Comparison of ENCODE assay signal across 27 cellular contexts in genomic region chr5:9515451-9515850, GRCh38. TPM values are rescaled to one million over a fixed set of nuclear protein-coding genes. Genes with fewer than 3 reads are reported as not detected.
"Had no signal": no experiment of that assay in that cellular context is flagged by ENCODE, and none has a peak within 500 bp of the region (broad histone marks: within the 10 kb centered on the region; RNA-seq: fewer than 3 reads in every experiment).

No MANE protein-coding gene starts in this region.

- H3K4me3 ChIP-seq: ascending aorta, body of pancreas, MG63, Peyer's patch had no signal

- H3K36me3 Mint-ChIP-seq: activated naive CD4-positive, alpha-beta T cell treated with anti-CD3 and anti-CD28 coated beads, Interleukin-2, amount 50 U/mL, for 72 hours; T-cell had no signal

- H3K4me1 Mint-ChIP-seq: activated naive CD8-positive, alpha-beta T cell treated with anti-CD3 and anti-CD28 coated beads, Interleukin-2, amount 50 U/mL, for 24 hours; T-cell had no signal

- H3K27ac Mint-ChIP-seq: activated CD8-positive, alpha-beta T cell treated with anti-CD3 and anti-CD28 coated beads, Interleukin-2, amount 10 ng/mL, durations not matched to agents 7 days and 5 days; activated naive CD4-positive, alpha-beta T cell treated with anti-CD3 and anti-CD28 coated beads, Interleukin-2, amount 50 U/mL, for 72 hours; activated naive CD8-positive, alpha-beta T cell treated with anti-CD3 and anti-CD28 coated beads, Interleukin-2, amount 50 U/mL, for 24 hours; activated T-cell treated with anti-CD3 and anti-CD28 coated beads, Interleukin-2, amount 50 U/mL, for 24 hours; activated T-helper 1 cell treated with anti-CD3 and anti-CD28 coated beads, Interleukin-12 subunit alpha, Interleukin-12 subunit beta, Interleukin-2, Interleukin-4 antibody, amounts not matched to agents 30 ng/mL and 10 ng/mL and 1 ng/mL, durations not matched to agents 14 hours and 24 hours and 36 hours; T-cell had no signal

- H3K9me3 Mint-ChIP-seq: activated naive CD4-positive, alpha-beta T cell treated with anti-CD3 and anti-CD28 coated beads, Interleukin-2, amount 50 U/mL, for 72 hours; activated naive CD8-positive, alpha-beta T cell treated with anti-CD3 and anti-CD28 coated beads, Interleukin-2, amount 50 U/mL, for 24 hours; activated T-cell treated with anti-CD3 and anti-CD28 coated beads, Interleukin-2, amount 50 U/mL, for 24 hours; activated T-helper 1 cell treated with anti-CD3 and anti-CD28 coated beads, Interleukin-12 subunit alpha, Interleukin-12 subunit beta, Interleukin-2, Interleukin-4 antibody, amounts not matched to agents 30 ng/mL and 10 ng/mL and 1 ng/mL, durations not matched to agents 14 hours and 24 hours and 36 hours had no signal

- H3K4me1 ChIP-seq: ascending aorta, body of pancreas, Peyer's patch had no signal

- H3K4me3 Mint-ChIP-seq: activated CD8-positive, alpha-beta T cell treated with anti-CD3 and anti-CD28 coated beads, Interleukin-2, amount 10 ng/mL, durations not matched to agents 7 days and 5 days; activated naive CD8-positive, alpha-beta T cell treated with anti-CD3 and anti-CD28 coated beads, Interleukin-2, amount 50 U/mL, for 24 hours; activated T-cell treated with anti-CD3 and anti-CD28 coated beads, Interleukin-2, amount 50 U/mL, for 24 hours; activated T-helper 1 cell treated with anti-CD3 and anti-CD28 coated beads, Interleukin-12 subunit alpha, Interleukin-12 subunit beta, Interleukin-2, Interleukin-4 antibody, amounts not matched to agents 30 ng/mL and 10 ng/mL and 1 ng/mL, durations not matched to agents 14 hours and 24 hours and 36 hours; T-cell had no signal

- H3K27me3 Mint-ChIP-seq: activated naive CD8-positive, alpha-beta T cell treated with anti-CD3 and anti-CD28 coated beads, Interleukin-2, amount 50 U/mL, for 24 hours; activated T-cell treated with anti-CD3 and anti-CD28 coated beads, Interleukin-2, amount 50 U/mL, for 24 hours; T-cell had no signal

- DNase-seq: activated CD4-positive, alpha-beta T cell treated with anti-CD3 and anti-CD28 coated beads, Interleukin-2, amount 50 U/mL, for 1 hour; activated CD4-positive, CD25-positive, alpha-beta regulatory T cell; activated CD8-positive, alpha-beta T cell treated with anti-CD3 and anti-CD28 coated beads, Interleukin-2, amount 10 ng/mL, durations not matched to agents 7 days and 5 days; activated effector memory CD4-positive, alpha-beta T cell treated with anti-CD3 and anti-CD28 coated beads, Interleukin-2, amount 50 U/mL, for 16 hours; activated naive CD4-positive, alpha-beta T cell treated with Interleukin-2 at 50 U/mL for 16 hours; activated naive CD8-positive, alpha-beta T cell treated with anti-CD3 and anti-CD28 coated beads, Interleukin-2, amount 50 U/mL, for 24 hours; activated T-cell treated with anti-CD3 and anti-CD28 coated beads, Interleukin-2, amount 50 U/mL, for 24 hours; amniotic stem cell; body of pancreas; MG63; MV-4-11; NCI-H1092 treated with DMSO at 0.1 percent for 48 hours; NCI-H1436; NCI-H1694 treated with DMSO at 0.1 percent for 48 hours; NCI-H2029 treated with DMSO at 0.1 percent for 48 hours; NCI-H446; NCI-H524; SHP77 treated with DMSO at 0.1 percent for 48 hours; T-cell; T-helper 2 cell had no signal

- H3K4me2 ChIP-seq: KMS-11 had no signal

- H3K9me3 ChIP-seq: ascending aorta, body of pancreas, MG63, Peyer's patch had no signal

- H3K27me3 ChIP-seq: ascending aorta, body of pancreas, MG63, Peyer's patch had no signal

- H3K9ac ChIP-seq: KMS-11 had no signal

- H3K36me3 ChIP-seq: ascending aorta, Peyer's patch had no signal

- ATAC-seq: activated CD8-positive, alpha-beta T cell treated with anti-CD3 and anti-CD28 coated beads, Interleukin-2, amount 10 ng/mL, durations not matched to agents 7 days and 5 days; activated naive CD4-positive, alpha-beta T cell treated with anti-CD3 and anti-CD28 coated beads, Interleukin-2, amount 50 U/mL, for 72 hours; activated naive CD8-positive, alpha-beta T cell treated with anti-CD3 and anti-CD28 coated beads, Interleukin-2, amount 50 U/mL, for 24 hours; body of pancreas; T-cell had no signal

- H3K27ac ChIP-seq: ascending aorta, body of pancreas, KMS-11, Peyer's patch, RWPE1, VCaP had no signal

RNA-seq across cellular contexts. Expression of gene SEMA5A, which starts 30.4 kb away (rescaled TPM):
- total RNA-seq: activated CD8-positive, alpha-beta T cell treated with anti-CD3 and anti-CD28 coated beads, Interleukin-2, amount 10 ng/mL, durations not matched to agents 7 days and 5 days; activated naive CD4-positive, alpha-beta T cell treated with anti-CD3 and anti-CD28 coated beads, Interleukin-2, amount 50 U/mL, for 72 hours; activated T-helper 1 cell treated with anti-CD3 and anti-CD28 coated beads, Interleukin-12 subunit alpha, Interleukin-12 subunit beta, Interleukin-2, Interleukin-4 antibody, amounts not matched to agents 30 ng/mL and 10 ng/mL and 1 ng/mL, durations not matched to agents 14 hours and 24 hours and 36 hours had no signal
